Comparison of ENCODE assay signal across 10 cellular contexts in genomic region chr16:20944861-20945390, GRCh38. TPM values are rescaled to one million over a fixed set of nuclear protein-coding genes. Genes with fewer than 3 reads are reported as not detected.
A peak's percentile ranks its signal among the peaks of the same experiment; 100 is the strongest.
DNase-seq lines count a peak whose midpoint lies in the region; ATAC-seq, FAIRE-seq and TF ChIP-seq lines count a peak whose summit lies in the region.
"Had no signal": no experiment of that assay in that cellular context is flagged by ENCODE, and none has a peak within 500 bp of the region (broad histone marks: within the 10 kb centered on the region; RNA-seq: fewer than 3 reads in every experiment).

No MANE protein-coding gene starts in this region.

- intact Hi-C loops in activated T-helper 2 cell treated with anti-CD3 and anti-CD28 coated beads, Interferon-gamma antibody, Interleukin-2, Interleukin-4, amounts not matched to agents 10 μg/mL and 5 μg/mL and 100 μg/mL, durations not matched to agents 14 hours and 24 hours and 36 hours (cut with micrococcal nuclease) = loop anchor here (1.0 to 2.0 kb wide), 3 partner anchors 34 to 94 kb away; partner anchors contain the start of genes DCUN1D3 and LYRM1

- ATAC-seq in HG03442 (IDR thresholded peaks at IDR 0.05; ENCODE audit: unreplicated experiment) = no peak

- DNase-seq in D721Med (ENCODE audit: insufficient read length, low spot score) = no peak
- DNase-seq in NB4 (ENCODE audit: low read depth) = peak; percentile 25
- DNase-seq in activated T-helper 2 cell treated with anti-CD3 and anti-CD28 coated beads, Interferon-gamma antibody, Interleukin-2, Interleukin-4, amounts not matched to agents 10 μg/mL and 5 μg/mL and 100 μg/mL, durations not matched to agents 14 hours and 24 hours and 36 hours (ENCODE audit: low spot score) = peak; percentile 69
- peak; percentile 7 for DNase-seq in left kidney (ENCODE audit: low read depth, low spot score)
- DNase-seq in retina = no peak
- no peak for DNase-seq in cortex of kidney (lab: John Stamatoyannopoulos, UW)
- no peak for DNase-seq in NCI-H2081 (lab: John Stamatoyannopoulos, UW)
- DNase-seq: midbrain had no signal

- no peak for TF ChIP-seq POLR2A in NB4 (IDR thresholded peaks at IDR 0.05; ENCODE audit: extremely low read depth, insufficient read length)

- peak overlapping the region; percentile 83 for H3K27ac Mint-ChIP-seq in activated T-helper 2 cell treated with anti-CD3 and anti-CD28 coated beads, Interferon-gamma antibody, Interleukin-2, Interleukin-4, amounts not matched to agents 10 μg/mL and 5 μg/mL and 100 μg/mL, durations not matched to agents 14 hours and 24 hours and 36 hours
- H3K27ac Mint-ChIP-seq: activated naive CD8-positive, alpha-beta T cell had no signal

- H3K27me3 Mint-ChIP-seq in activated T-helper 2 cell treated with anti-CD3 and anti-CD28 coated beads, Interferon-gamma antibody, Interleukin-2, Interleukin-4, amounts not matched to agents 10 μg/mL and 5 μg/mL and 100 μg/mL, durations not matched to agents 14 hours and 24 hours and 36 hours (ENCODE audit: low read depth) = peaks cover 3% of the 10 kb centered on the region
- H3K27me3 Mint-ChIP-seq: activated naive CD8-positive, alpha-beta T cell had no signal

- H3K9me3 Mint-ChIP-seq in activated T-helper 2 cell treated with anti-CD3 and anti-CD28 coated beads, Interferon-gamma antibody, Interleukin-2, Interleukin-4, amounts not matched to agents 10 μg/mL and 5 μg/mL and 100 μg/mL, durations not matched to agents 14 hours and 24 hours and 36 hours = no peaks in the 10 kb centered on the region

- H3K36me3 Mint-ChIP-seq in activated T-helper 2 cell treated with anti-CD3 and anti-CD28 coated beads, Interferon-gamma antibody, Interleukin-2, Interleukin-4, amounts not matched to agents 10 μg/mL and 5 μg/mL and 100 μg/mL, durations not matched to agents 14 hours and 24 hours and 36 hours (ENCODE audit: low read depth) = no peaks in the 10 kb centered on the region
- H3K36me3 Mint-ChIP-seq: activated naive CD8-positive, alpha-beta T cell had no signal

- no peak for FAIRE-seq in D721Med (lab: Jason Lieb, UNC)

- H3K4me1 Mint-ChIP-seq in activated T-helper 2 cell treated with anti-CD3 and anti-CD28 coated beads, Interferon-gamma antibody, Interleukin-2, Interleukin-4, amounts not matched to agents 10 μg/mL and 5 μg/mL and 100 μg/mL, durations not matched to agents 14 hours and 24 hours and 36 hours (ENCODE audit: low read depth) = peaks cover 52% of the 10 kb centered on the region

- no peak overlapping the region for H3K4me3 ChIP-seq in NB4 (ENCODE audit: low read depth, low read length)

- TF ChIP-seq CTCF in D721Med (IDR thresholded peaks at IDR 0.05; ENCODE audit: insufficient read depth, missing control alignments) (peak; percentile 38), NB4 (IDR thresholded peaks at IDR 0.05; ENCODE audit: low read depth, low read length) (no peak)

- no peak overlapping the region for H3K4me3 Mint-ChIP-seq in activated T-helper 2 cell treated with anti-CD3 and anti-CD28 coated beads, Interferon-gamma antibody, Interleukin-2, Interleukin-4, amounts not matched to agents 10 μg/mL and 5 μg/mL and 100 μg/mL, durations not matched to agents 14 hours and 24 hours and 36 hours (ENCODE audit: low read depth)
- H3K4me3 Mint-ChIP-seq: activated naive CD8-positive, alpha-beta T cell had no signal

RNA-seq across cellular contexts. Expression of gene LYRM1, which starts 44.4 kb away (rescaled TPM):
- total RNA-seq in activated T-helper 2 cell treated with anti-CD3 and anti-CD28 coated beads, Interferon-gamma antibody, Interleukin-2, Interleukin-4, amounts not matched to agents 10 μg/mL and 5 μg/mL and 100 μg/mL, durations not matched to agents 14 hours and 24 hours and 36 hours = 30.5 and 34.7 TPM in 2 replicates

RNA-seq across cellular contexts. Expression of gene DCUN1D3, which starts 44.8 kb away (rescaled TPM):
- 17.4 and 19.2 TPM in 2 replicates for total RNA-seq in activated T-helper 2 cell treated with anti-CD3 and anti-CD28 coated beads, Interferon-gamma antibody, Interleukin-2, Interleukin-4, amounts not matched to agents 10 μg/mL and 5 μg/mL and 100 μg/mL, durations not matched to agents 14 hours and 24 hours and 36 hours

Comparison
In these comparisons a context has a peak if more than half of its experiments do, and no peak if none do; other contexts are left out.
1. DNase-seq: peak in NB4 (single experiment), activated T-helper 2 cell treated with anti-CD3 and anti-CD28 coated beads, Interferon-gamma antibody, Interleukin-2, Interleukin-4, amounts not matched to agents 10 μg/mL and 5 μg/mL and 100 μg/mL, durations not matched to agents 14 hours and 24 hours and 36 hours (single experiment) and left kidney (single experiment); none in D721Med (single experiment), retina (single experiment), cortex of kidney (single experiment) and NCI-H2081 (0 of 2).